10 cellular contexts compared by ENCODE assay signal in genomic region chr11:45075952-45076351, GRCh38.
"Had no signal": no experiment of that assay in that cellular context is flagged by ENCODE, and none has a peak within 500 bp of the region (broad histone marks: within the 10 kb centered on the region; RNA-seq: fewer than 3 reads in every experiment).

No MANE protein-coding gene starts in this region.

- DNase-seq: H9, HCEC 1CT, HFFc6, IMR-90, KG1 had no signal

- H2AFZ ChIP-seq: GM23338 had no signal

- FAIRE-seq: H1, H54, HTR-8/SVneo, K562 had no signal

- ATAC-seq: GM23338, K562 had no signal

- H3K4me3 ChIP-seq: GM23338, K562 had no signal

- H3K4me2 ChIP-seq: GM23338 had no signal
